ENCODE assay signal across 25 cellular contexts in genomic region chr2:72104821-72105588, GRCh38. TPM values are rescaled to one million over a fixed set of nuclear protein-coding genes. Genes with fewer than 3 reads are reported as not detected.
A peak's percentile ranks its signal among the peaks of the same experiment; 100 is the strongest.
DNase-seq lines count a peak whose midpoint lies in the region; ATAC-seq, FAIRE-seq and TF ChIP-seq lines count a peak whose summit lies in the region.
"Had no signal": no experiment of that assay in that cellular context is flagged by ENCODE, and none has a peak within 500 bp of the region (broad histone marks: within the 10 kb centered on the region; RNA-seq: fewer than 3 reads in every experiment).

No MANE protein-coding gene starts in this region.

- no peak overlapping the region for H4K8ac ChIP-seq in mesendoderm (ENCODE audit: low read depth, low read length)

- peak; percentile 24 to 48 for TF ChIP-seq RAD21 in K562 (CRISPR knock-in tag; conservative IDR thresholded peaks at IDR 0.05 in 1 of 2, IDR thresholded peaks at IDR 0.05 in 1 of 2)

- in situ Hi-C loops in K562 (cut with MboI): no loop called here

- 2% methylated on average over 18 of the region's 21 CpGs for WGBS in K562 (ENCODE audit: insufficient coverage, low coverage, missing lambda C conversion rate)
- WGBS in mesendoderm (ENCODE audit: extremely low coverage, insufficient coverage, low lambda C conversion rate): no CpG with 5 or more reads among the region's 21 CpGs

- DNase-seq in COLO668 (lab: John Stamatoyannopoulos, UW; ENCODE audit: unreplicated experiment) (peak; percentile 17), H7 (peak; percentile 69), K562 (ENCODE audit: extremely low read depth in 1 of 4, low spot score in 3 of 4) (no peak), mesendoderm (peak; percentile 65), CD1c-positive myeloid dendritic cell (ENCODE audit: extremely low spot score) (no peak), SIG-M5 treated with dmso at 0.1 percent for 504 hours (lab: John Stamatoyannopoulos, UW; ENCODE audit: unreplicated experiment) (no peak), NCI-H2171 (lab: John Stamatoyannopoulos, UW) (no peak)
- DNase-seq: activated CD4-positive, alpha-beta T cell treated with anti-CD3 and anti-CD28 coated beads, Interleukin-2, amount 10 ng/mL, durations not matched to agents 24 days and 14 days; activated gamma-delta T cell treated with Interleukin-2 at 50 U/mL for 16 hours; activated T-cell treated with anti-CD3 and anti-CD28 coated beads for 4 hours; amniotic stem cell; CD8-positive, alpha-beta T cell; dorsolateral prefrontal cortex; erythroblast; foreskin melanocyte; hypothalamus; NCI-H1105 treated with DMSO at 0.1 percent for 48 hours; NCI-H82; retina; stimulated activated naive B cell treated with anti-CD40 and anti-IgM and Interleukin-4, amounts not matched to agents 10 μg/mL and 1 μg/mL and 100 μg/mL, for 72 hours had no signal

- no peak for FAIRE-seq in K562 (lab: Jason Lieb, UNC)
- FAIRE-seq: GM18507, RCC 7860 had no signal

- H3K18ac ChIP-seq in mesendoderm (ENCODE audit: low read length): no peak overlapping the region

- no peaks in the 10 kb centered on the region for H4K20me1 ChIP-seq in K562 (replicated peaks; ENCODE audit: control insufficient read depth, insufficient read depth, low read length)

- CTCF ChIA-PET in K562 (lab: Yijun Ruan, JAX; ENCODE audit: low intra/inter-chr PET ratio): no interaction called here

- H3K27me3 ChIP-seq in H7 (ENCODE audit: control insufficient read depth, insufficient read depth, low read length) (no peaks in the 10 kb centered on the region), K562 (ENCODE audit: control insufficient read depth in 2 of 2, insufficient read depth in 2 of 2, low read length in 2 of 2) (peaks cover 0 to 16% of the 10 kb centered on the region in 2 experiments; a peak in 2 of 5 replicates), mesendoderm (ENCODE audit: insufficient read depth, low read length, poor library complexity) (no peaks in the 10 kb centered on the region)

- no peaks in the 10 kb centered on the region for H3K9me1 ChIP-seq in K562 (ENCODE audit: control insufficient read depth, insufficient read depth, low read length)

- H3K4ac ChIP-seq in mesendoderm (ENCODE audit: low read depth, low read length): no peak overlapping the region

- intact Hi-C loops in K562 (cut with micrococcal nuclease): no loop called here

- H2AK5ac ChIP-seq in mesendoderm (ENCODE audit: low read length): no peak overlapping the region

- no peak overlapping the region for H3K27ac ChIP-seq in K562 (ENCODE audit: extremely low read depth, low read depth, low read length)
- no peak overlapping the region for H3K27ac ChIP-seq in mesendoderm (ENCODE audit: low read depth, low read length)
- H3K27ac ChIP-seq: cardiac muscle cell, dorsolateral prefrontal cortex, tibial artery had no signal

- no peak for TF ChIP-seq POLR2A in K562 (conservative IDR thresholded peaks at IDR 0.05)

- H2BK120ac ChIP-seq in mesendoderm (ENCODE audit: low read depth, low read length): no peak overlapping the region

- H3K79me1 ChIP-seq in mesendoderm (ENCODE audit: low read length): no peaks in the 10 kb centered on the region

- H2BK15ac ChIP-seq in mesendoderm (replicated peaks; ENCODE audit: low read depth): no peak overlapping the region

- H2AFZ ChIP-seq in K562 (ENCODE audit: low read depth, low read length): no peak overlapping the region

- no peak overlapping the region for H4K5ac ChIP-seq in mesendoderm (ENCODE audit: low read length)

- no TSS peak for BruUV-seq in K562 (replicated peaks; lab: Mats Ljungman, UMichigan)

- no peak for TF ChIP-seq EP300 in K562 (IDR thresholded peaks at IDR 0.05; ENCODE audit: low read length)

- H3K4me1 ChIP-seq in K562 (replicated peaks in 1 of 2; ENCODE audit: control insufficient read depth in 2 of 2, insufficient read depth in 2 of 2, low read length in 2 of 2) (no peaks in the 10 kb centered on the region), mesendoderm (ENCODE audit: control insufficient read depth, low read depth, low read length) (no peaks in the 10 kb centered on the region)
- H3K4me1 ChIP-seq: tibial artery had no signal

- no peaks in the 10 kb centered on the region for H3K9me3 ChIP-seq in K562 (replicated peaks; ENCODE audit: control insufficient read depth, insufficient read depth, low read depth, low read length)
- H3K9me3 ChIP-seq: tibial artery had no signal

- no peaks in the 10 kb centered on the region for H3K36me3 ChIP-seq in H7 (replicated peaks; ENCODE audit: control insufficient read depth, insufficient read depth, low read length)
- H3K36me3 ChIP-seq in K562 (ENCODE audit: control insufficient read depth, insufficient read depth, low read length): no peaks in the 10 kb centered on the region
- H3K36me3 ChIP-seq in mesendoderm (ENCODE audit: control insufficient read depth, insufficient read depth, low read length): no peaks in the 10 kb centered on the region
- H3K36me3 ChIP-seq: cardiac muscle cell, tibial artery had no signal

- no peak for TF ChIP-seq CTCF in K562 (IDR thresholded peaks at IDR 0.05 in 2 of 3, conservative IDR thresholded peaks at IDR 0.05 in 1 of 3; ENCODE audit: insufficient read depth in 2 of 3, low read depth in 1 of 3, low read length in 3 of 3)

- H3K23ac ChIP-seq in mesendoderm (ENCODE audit: low read length): no peak overlapping the region

- H3K79me2 ChIP-seq in K562 (ENCODE audit: control insufficient read depth, insufficient read depth, low read length) (no peaks in the 10 kb centered on the region), mesendoderm (ENCODE audit: control insufficient read depth, insufficient read depth, low read length) (no peaks in the 10 kb centered on the region)

- H3K56ac ChIP-seq in mesendoderm (ENCODE audit: low read length): no peak overlapping the region

- H3K4me2 ChIP-seq in K562 (ENCODE audit: insufficient read depth, low read length) (no peak overlapping the region), mesendoderm (ENCODE audit: low read length) (no peak overlapping the region)

- H3K9ac ChIP-seq in K562 (ENCODE audit: insufficient read depth in 1 of 2, low read depth in 2 of 2, low read length in 2 of 2) (no peak overlapping the region; a peak in 1 of 4 replicates), mesendoderm (ENCODE audit: low read length) (no peak overlapping the region)

- H3K4me3 ChIP-seq in H7 (ENCODE audit: insufficient read depth, low read depth, low read length) (no peak overlapping the region), K562 (no peak overlapping the region), mesendoderm (ENCODE audit: low read length) (no peak overlapping the region)
- H3K4me3 ChIP-seq: cardiac muscle cell, dorsolateral prefrontal cortex, tibial artery had no signal

- POLR2A ChIA-PET in K562 (lab: Yijun Ruan, JAX): interaction anchor here (0.7 to 1.8 kb wide), 2 partner anchors 10 to 596 kb away, joined by 4 read pairs; no protein-coding TSS in a partner anchor

- H2BK5ac ChIP-seq in mesendoderm (ENCODE audit: low read length): no peak overlapping the region

- ATAC-seq in K562 (no peak), GM19035 (IDR thresholded peaks at IDR 0.05; ENCODE audit: unreplicated experiment) (no peak)
- ATAC-seq: CD8-positive, alpha-beta T cell; stimulated activated naive B cell treated with anti-CD40 and anti-IgM and Interleukin-4, amounts not matched to agents 10 μg/mL and 1 μg/mL and 100 μg/mL, for 72 hours had no signal

TF ChIP-seq in K562, 482 proteins besides CTCF, POLR2A, EP300 and RAD21 (continues in another document):
- no peak for TF ChIP-seq ZNF354B (CRISPR knock-in tag; IDR thresholded peaks at IDR 0.05)
- TF ChIP-seq GABPB2 (CRISPR knock-in tag; conservative IDR thresholded peaks at IDR 0.05): no peak
- TF ChIP-seq, protein P1, sequence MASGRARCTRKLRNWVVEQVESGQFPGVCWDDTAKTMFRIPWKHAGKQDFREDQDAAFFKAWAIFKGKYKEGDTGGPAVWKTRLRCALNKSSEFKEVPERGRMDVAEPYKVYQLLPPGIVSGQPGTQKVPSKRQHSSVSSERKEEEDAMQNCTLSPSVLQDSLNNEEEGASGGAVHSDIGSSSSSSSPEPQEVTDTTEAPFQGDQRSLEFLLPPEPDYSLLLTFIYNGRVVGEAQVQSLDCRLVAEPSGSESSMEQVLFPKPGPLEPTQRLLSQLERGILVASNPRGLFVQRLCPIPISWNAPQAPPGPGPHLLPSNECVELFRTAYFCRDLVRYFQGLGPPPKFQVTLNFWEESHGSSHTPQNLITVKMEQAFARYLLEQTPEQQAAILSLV (tag; IDR thresholded peaks at IDR 0.05): no peak
- TF ChIP-seq NR3C1 (CRISPR knock-in tag; IDR thresholded peaks at IDR 0.05): no peak
- no peak for TF ChIP-seq PTRF (tag; IDR thresholded peaks at IDR 0.05)

RNA-seq across cellular contexts. Expression of gene CYP26B1, which starts 42.7 kb away (rescaled TPM):
- total RNA-seq in H7 (2014; rRNA removed; shearing (Covaris generic)): 1.1 and 1.3 TPM in 2 replicates
- total RNA-seq in K562 (2011; cell fraction: chromatin; rRNA removed; ENCODE audit: low replicate concordance): 0.09 TPM in 1 of 2 replicates, not detected in the other
- not detected in 2 replicates for total RNA-seq in K562 (2011; cell fraction: nucleolus; rRNA removed)
- total RNA-seq in K562 (2011; cell fraction: nucleoplasm; rRNA removed): not detected in 2 replicates
- total RNA-seq in K562 (2014; rRNA removed) (not detected in 2 replicates), K562 (2014; rRNA removed; fragmentation: Illumina TruSeq; extraction: Trizol) (not detected in 2 replicates), K562 (2015; rRNA removed; fragmentation: Illumina TruSeq; extraction: Trizol) (not detected in 2 replicates), K562 (2021) (0.13 and 0.36 TPM in 2 replicates)
- polyA plus RNA-seq in K562 (2011; rRNA removed) (0.01 TPM in 1 of 2 replicates, not detected in the other), K562 (2014; fragmentation: Illumina TruSeq; extraction: Trizol) (0.04 and 0.30 TPM in 2 replicates), K562 (2014; fragmentation: Nextera tagmentation; extraction: Ambion mirVana) (not detected), K562 (2014; rRNA removed) (not detected in 2 replicates)
- 0.07 TPM in 1 of 2 replicates, not detected in the other for polyA plus RNA-seq in K562 (2011; cell fraction: cytosol; rRNA removed)
- polyA plus RNA-seq in K562 (2011; cell fraction: nucleus; rRNA removed): 0.07 TPM in 1 of 2 replicates, not detected in the other
- polyA plus RNA-seq in K562 (2012): 0.05 TPM in 1 of 2 replicates, not detected in the other
- 0.04 TPM in 1 of 2 replicates, not detected in the other for polyA minus RNA-seq in K562 (2011; rRNA and poly(A)+ RNA removed)
- polyA minus RNA-seq in K562 (2011; cell fraction: cytosol; rRNA and poly(A)+ RNA removed): not detected in 2 replicates
- not detected in 2 replicates for polyA minus RNA-seq in K562 (2011; cell fraction: nucleus; rRNA and poly(A)+ RNA removed)
- 0.15 TPM for polyA plus RNA-seq in mesendoderm (2013, experiment 1 of 2)
- polyA plus RNA-seq in mesendoderm (2013, experiment 2 of 2): 0.13 TPM
- total RNA-seq: activated CD4-positive, alpha-beta T cell treated with anti-CD3 and anti-CD28 coated beads, Interleukin-2, amount 10 ng/mL, durations not matched to agents 24 days and 14 days; CD8-positive, alpha-beta T cell had no signal

Comparison
In these comparisons a context has a peak if more than half of its experiments do, and no peak if none do; other contexts are left out.
1. DNase-seq: peak in COLO668 (single experiment), H7 (single experiment) and mesendoderm (single experiment); none in K562 (0 of 4), CD1c-positive myeloid dendritic cell (single experiment), SIG-M5 treated with dmso at 0.1 percent for 504 hours (single experiment) and NCI-H2171 (single experiment).